Comparison of ENCODE assay signal across 13 cellular contexts in the genomic region with DNA sequence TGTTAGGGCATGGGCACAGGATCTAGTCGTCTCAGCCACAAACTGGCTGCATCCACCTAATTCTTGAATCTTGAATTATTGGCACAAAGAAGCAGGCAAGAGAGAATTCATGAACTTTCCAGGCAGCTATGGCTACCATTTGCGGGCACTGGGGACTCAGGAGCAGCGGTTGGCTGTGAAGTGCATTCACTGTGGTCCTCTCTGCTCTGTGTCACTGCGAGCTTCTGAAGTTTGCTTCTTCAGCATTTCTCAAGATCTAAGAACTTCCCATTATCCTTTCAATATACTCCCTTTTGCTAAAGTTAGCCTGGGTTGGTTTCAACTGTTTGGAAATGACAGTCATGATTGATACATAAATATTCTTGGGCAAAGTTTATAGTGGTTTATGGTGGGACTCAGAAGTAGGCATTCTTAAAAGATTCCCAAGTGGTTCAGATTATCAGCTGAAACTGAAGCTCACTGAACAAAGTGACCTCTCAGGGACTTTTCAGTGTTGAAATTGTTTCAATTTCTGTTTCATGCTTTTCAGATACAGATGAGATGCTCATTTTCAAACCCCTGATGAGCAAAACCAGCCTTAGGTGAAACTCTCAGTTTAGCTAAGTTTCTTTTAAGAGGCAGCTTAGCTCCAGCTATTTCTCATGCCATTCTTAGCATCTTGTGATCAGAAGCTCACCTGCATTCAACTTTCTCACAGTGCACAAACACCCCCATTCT.
A peak's percentile ranks its signal among the peaks of the same experiment; 100 is the strongest.
DNase-seq lines count a peak whose midpoint lies in the region; ATAC-seq, FAIRE-seq and TF ChIP-seq lines count a peak whose summit lies in the region.
"Had no signal": no experiment of that assay in that cellular context is flagged by ENCODE, and none has a peak within 500 bp of the region (broad histone marks: within the 10 kb centered on the region; RNA-seq: fewer than 3 reads in every experiment).

No MANE protein-coding gene starts in this region.

- FAIRE-seq in frontal cortex (lab: Jason Lieb, UNC) (no peak), urothelium cell line (lab: Jason Lieb, UNC) (no peak)

- no peak for DNase-seq in frontal cortex (ENCODE audit: low spot score in 2 of 2)
- no peak for DNase-seq in urothelium cell line (ENCODE audit: low spot score)
- no peak for DNase-seq in stimulated activated CD4-positive, alpha-beta T cell treated with anti-CD3 and anti-CD28 coated beads, Interleukin-12 subunit alpha, Interleukin-12 subunit beta, amount 100 ng/mL, for 4 hours
- DNase-seq in activated CD4-positive, alpha-beta T cell treated with anti-CD3 and anti-CD28 coated beads, Interleukin-2, amount 50 U/mL, for 4 hours: no peak
- DNase-seq: activated naive CD8-positive, alpha-beta T cell treated with anti-CD3 and anti-CD28 coated beads, Interleukin-2, amount 50 U/mL, for 24 hours; cortex of kidney; islet precursor cell; naive B cell; sigmoid colon had no signal

- ATAC-seq in GM18505 (IDR thresholded peaks at IDR 0.05; ENCODE audit: unreplicated experiment): peak; percentile 87
- ATAC-seq in GM19455 (IDR thresholded peaks at IDR 0.05; ENCODE audit: unreplicated experiment): peak; percentile 90
- ATAC-seq in HG02798 (IDR thresholded peaks at IDR 0.05; ENCODE audit: poor library complexity, unreplicated experiment): peak; percentile 90
- ATAC-seq in HG03432 (IDR thresholded peaks at IDR 0.05; ENCODE audit: unreplicated experiment): peak; percentile 85
- ATAC-seq: activated naive CD8-positive, alpha-beta T cell treated with anti-CD3 and anti-CD28 coated beads, Interleukin-2, amount 50 U/mL, for 24 hours had no signal

- TF ChIP-seq POLR2A in GM18505 (IDR thresholded peaks at IDR 0.05; ENCODE audit: borderline replicate concordance, extremely low read depth, insufficient read depth, insufficient read length): no peak
